ENCODE assay signal across 11 cellular contexts in the genomic region with DNA sequence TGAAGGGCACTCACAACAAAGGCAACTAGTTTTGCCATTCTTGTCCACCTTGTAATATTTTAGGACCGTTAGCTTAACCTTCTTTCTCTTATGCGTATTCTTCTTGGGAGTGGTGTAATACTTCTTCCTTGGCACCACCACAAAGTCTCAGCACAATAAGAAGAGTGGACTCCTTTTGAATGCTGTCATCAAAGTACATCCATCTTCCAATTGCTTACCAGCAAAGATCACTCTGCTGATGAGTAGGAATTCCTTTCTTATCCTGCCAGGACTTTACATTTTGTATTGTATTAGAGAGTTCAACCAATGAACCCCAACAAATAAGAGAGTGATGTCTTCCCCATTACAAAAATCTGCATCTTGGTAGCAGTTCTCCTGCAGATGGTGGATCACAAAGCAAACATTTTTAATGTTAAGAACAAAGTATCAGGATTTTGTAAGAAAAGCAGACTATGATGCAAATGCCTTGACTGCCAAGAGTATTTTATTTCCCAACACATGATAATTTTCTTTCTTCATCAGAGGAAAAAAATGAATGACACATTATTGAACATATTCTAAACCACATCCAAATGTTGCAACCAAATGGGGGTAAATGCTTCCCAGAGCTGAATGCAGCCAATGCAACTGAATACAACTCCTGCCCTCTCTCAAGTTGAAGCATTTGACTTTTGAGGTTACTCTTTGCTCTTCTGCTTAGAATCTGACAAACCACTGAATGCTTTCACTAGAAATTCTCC. TPM values are rescaled to one million over a fixed set of nuclear protein-coding genes. Genes with fewer than 3 reads are reported as not detected.
DNase-seq lines count a peak whose midpoint lies in the region; ATAC-seq and TF ChIP-seq lines count a peak whose summit lies in the region.
"Had no signal": no experiment of that assay in that cellular context is flagged by ENCODE, and none has a peak within 500 bp of the region (broad histone marks: within the 10 kb centered on the region; RNA-seq: fewer than 3 reads in every experiment).

No MANE protein-coding gene starts in this region.

- 0 out of 3 replicates have a peak, but pooled peaks cover 3% of the 10 kb centered on the region for H3K4me1 Mint-ChIP-seq in GM23338

- no peaks in the 10 kb centered on the region for H4K20me1 ChIP-seq in GM23338 (replicated peaks; ENCODE audit: insufficient read depth)

- H3K4me3 ChIP-seq in GM23338 (no peak overlapping the region), skeletal muscle tissue (ENCODE audit: low read length in 3 of 3) (no peak overlapping the region)

- H3K9me3 Mint-ChIP-seq in GM23338: no peaks in the 10 kb centered on the region

- ATAC-seq in GM23338 (no peak), GM18870 (IDR thresholded peaks at IDR 0.05; ENCODE audit: unreplicated experiment) (no peak), HG03342 (IDR thresholded peaks at IDR 0.05; ENCODE audit: unreplicated experiment) (no peak)

- no peak overlapping the region for H3K4me3 Mint-ChIP-seq in GM23338

- H3K27me3 ChIP-seq in GM23338 (ENCODE audit: insufficient read depth) (no peaks in the 10 kb centered on the region), skeletal muscle tissue (ENCODE audit: control insufficient read depth in 3 of 3, insufficient read depth in 3 of 3, low read length in 3 of 3) (no peaks in the 10 kb centered on the region)

- H3K4me1 ChIP-seq in GM23338 (ENCODE audit: insufficient read depth) (no peaks in the 10 kb centered on the region), skeletal muscle tissue (ENCODE audit: control insufficient read depth in 3 of 3, insufficient read depth in 3 of 3, low read length in 3 of 3) (no peaks in the 10 kb centered on the region)

- no peaks in the 10 kb centered on the region for H3K9me3 ChIP-seq in skeletal muscle tissue (ENCODE audit: control insufficient read depth in 3 of 3, low read length in 3 of 3)

- H3K9me2 ChIP-seq in GM23338 (ENCODE audit: insufficient read depth): no peaks in the 10 kb centered on the region

- TF ChIP-seq CTCF in GM23338 (conservative IDR thresholded peaks at IDR 0.05; ENCODE audit: low read depth in 2 of 2): no peak

- no peak for DNase-seq in GM23338 (ENCODE audit: low spot score)
- peak; percentile 84 for DNase-seq in SKM-1 (lab: John Stamatoyannopoulos, UW; ENCODE audit: unreplicated experiment)
- DNase-seq in glomerular visceral epithelial cell (ENCODE audit: extremely low spot score): peak; percentile 35
- DNase-seq in activated CD8-positive, alpha-beta memory T cell treated with anti-CD3 and anti-CD28 coated beads, Interleukin-2, amount 50 U/mL, for 4 hours: no peak
- no peak for DNase-seq in DMS153 treated with DMSO at 0.1 percent for 48 hours (lab: John Stamatoyannopoulos, UW; ENCODE audit: unreplicated experiment)
- DNase-seq: NCI-H187 treated with DMSO at 0.1 percent for 48 hours, occipital lobe had no signal

- H3F3A ChIP-seq in GM23338 (replicated peaks; ENCODE audit: low read depth): no peaks in the 10 kb centered on the region

- no peaks in the 10 kb centered on the region for H3K79me2 ChIP-seq in GM23338 (replicated peaks; ENCODE audit: insufficient read depth)

- no peak overlapping the region for H3K27ac ChIP-seq in GM23338 (ENCODE audit: low read depth)
- H3K27ac ChIP-seq in skeletal muscle tissue (ENCODE audit: low read depth, low read length): peak overlapping the region; percentile 23

- no peak overlapping the region for H3K4me2 ChIP-seq in GM23338

- no peak overlapping the region for H3K27ac Mint-ChIP-seq in GM23338

- peak overlapping the region; percentile 67; the same call in 1 of the 2 replicates for H2AFZ ChIP-seq in GM23338

- no peaks in the 10 kb centered on the region for H3K36me3 Mint-ChIP-seq in GM23338 (ENCODE audit: low read depth)

- no peaks in the 10 kb centered on the region for H3K36me3 ChIP-seq in GM23338 (ENCODE audit: insufficient read depth)
- no peaks in the 10 kb centered on the region for H3K36me3 ChIP-seq in skeletal muscle tissue (ENCODE audit: control insufficient read depth in 3 of 3, insufficient read depth in 3 of 3, low read length in 3 of 3)

- no peaks in the 10 kb centered on the region for H3K27me3 Mint-ChIP-seq in GM23338 (ENCODE audit: insufficient read depth, low read depth, poor library complexity)

- H3K9ac ChIP-seq in skeletal muscle tissue (ENCODE audit: low read depth in 1 of 3, low read length in 3 of 3): no peak overlapping the region

TF ChIP-seq in GM23338, 12 proteins besides CTCF, POLR2A, EP300 and RAD21 (continues in another document):
- TF ChIP-seq NANOG (IDR thresholded peaks at IDR 0.05; ENCODE audit: borderline replicate concordance): no peak
- TF ChIP-seq ZNF114 (CRISPR knock-in tag; IDR thresholded peaks at IDR 0.05): no peak
- TF ChIP-seq EZH2phosphoT487 (IDR thresholded peaks at IDR 0.05; ENCODE audit: unreplicated experiment): no peak
- TF ChIP-seq ZNF462 (CRISPR knock-in tag; IDR thresholded peaks at IDR 0.05): no peak
- no peak for TF ChIP-seq EZH2 (IDR thresholded peaks at IDR 0.05; ENCODE audit: low read depth, unreplicated experiment)
- no peak for TF ChIP-seq POLR2AphosphoS5 (IDR thresholded peaks at IDR 0.05; ENCODE audit: low read depth)
- no peak for TF ChIP-seq JUNB (IDR thresholded peaks at IDR 0.05; ENCODE audit: unreplicated experiment)

RNA-seq across cellular contexts. Expression of gene ARNT, which starts 5.1 kb away (rescaled TPM):
- total RNA-seq in GM23338 (2014; rRNA removed; shearing (Covaris generic)): 30.3 and 31.9 TPM in 2 replicates
- polyA plus RNA-seq in GM23338 (2016; fragmentation: Nextera tagmentation; extraction: Ambion mirVana): 10.5 and 11.4 TPM in 2 replicates
- total RNA-seq in skeletal muscle tissue: 31.8 TPM

RNA-seq across cellular contexts. Expression of gene CTXND2, which starts 5.4 kb away (rescaled TPM):
- not detected in 2 replicates for total RNA-seq in GM23338 (2014; rRNA removed; shearing (Covaris generic))
- not detected in 2 replicates for polyA plus RNA-seq in GM23338 (2016; fragmentation: Nextera tagmentation; extraction: Ambion mirVana)
- not detected for total RNA-seq in skeletal muscle tissue
- total RNA-seq: glomerular endothelial cell, occipital lobe had no signal

RNA-seq across cellular contexts. Expression of gene SETDB1, which starts 44.7 kb away (rescaled TPM):
- total RNA-seq in GM23338 (2014; rRNA removed; shearing (Covaris generic)): 33.0 and 47.4 TPM in 2 replicates
- 15.1 and 16.9 TPM in 2 replicates for polyA plus RNA-seq in GM23338 (2016; fragmentation: Nextera tagmentation; extraction: Ambion mirVana)
- total RNA-seq in skeletal muscle tissue: 47.5 TPM

Comparison
In these comparisons a context has a peak if more than half of its experiments do, and no peak if none do; other contexts are left out.
1. DNase-seq: peak in SKM-1 (single experiment) and glomerular visceral epithelial cell (single experiment); none in GM23338 (single experiment), activated CD8-positive, alpha-beta memory T cell treated with anti-CD3 and anti-CD28 coated beads, Interleukin-2, amount 50 U/mL, for 4 hours (single experiment) and DMS153 treated with DMSO at 0.1 percent for 48 hours (single experiment).